ENCODE assay signal across 7 cellular contexts in genomic region chr9:91395553-91396470, GRCh38.
A peak's percentile ranks its signal among the peaks of the same experiment; 100 is the strongest.
DNase-seq lines count a peak whose midpoint lies in the region; ATAC-seq lines count a peak whose summit lies in the region.

No MANE protein-coding gene starts in this region.

- no peak overlapping the region for H3K4me3 ChIP-seq in skeletal muscle cell (ENCODE audit: low read depth, low read length)

- peak; percentile 60 for ATAC-seq in GM19438 (IDR thresholded peaks at IDR 0.05; ENCODE audit: low read depth, unreplicated experiment)

- DNase-seq in Kasumi-1 (lab: John Stamatoyannopoulos, UW) (peak; percentile 53 to 68), amniotic stem cell (lab: John Stamatoyannopoulos, UW) (peak; percentile 61), skeletal muscle cell (ENCODE audit: low read depth) (peak; percentile 74), NCI-H2107 treated with DMSO at 0.1 percent for 48 hours (lab: John Stamatoyannopoulos, UW; ENCODE audit: unreplicated experiment) (no peak), GM19240 (ENCODE audit: insufficient read length, low spot score) (no peak)
- DNase-seq in activated CD8-positive, alpha-beta memory T cell treated with anti-CD3 and anti-CD28 coated beads, Interleukin-2, amount 50 U/mL, for 4 hours = no peak

Comparison
In these comparisons a context has a peak if more than half of its experiments do, and no peak if none do; other contexts are left out.
1. DNase-seq: peak in Kasumi-1 (2 of 2), amniotic stem cell (single experiment) and skeletal muscle cell (single experiment); none in NCI-H2107 treated with DMSO at 0.1 percent for 48 hours (single experiment), GM19240 (single experiment) and activated CD8-positive, alpha-beta memory T cell treated with anti-CD3 and anti-CD28 coated beads, Interleukin-2, amount 50 U/mL, for 4 hours (single experiment).